In the genomic region with DNA sequence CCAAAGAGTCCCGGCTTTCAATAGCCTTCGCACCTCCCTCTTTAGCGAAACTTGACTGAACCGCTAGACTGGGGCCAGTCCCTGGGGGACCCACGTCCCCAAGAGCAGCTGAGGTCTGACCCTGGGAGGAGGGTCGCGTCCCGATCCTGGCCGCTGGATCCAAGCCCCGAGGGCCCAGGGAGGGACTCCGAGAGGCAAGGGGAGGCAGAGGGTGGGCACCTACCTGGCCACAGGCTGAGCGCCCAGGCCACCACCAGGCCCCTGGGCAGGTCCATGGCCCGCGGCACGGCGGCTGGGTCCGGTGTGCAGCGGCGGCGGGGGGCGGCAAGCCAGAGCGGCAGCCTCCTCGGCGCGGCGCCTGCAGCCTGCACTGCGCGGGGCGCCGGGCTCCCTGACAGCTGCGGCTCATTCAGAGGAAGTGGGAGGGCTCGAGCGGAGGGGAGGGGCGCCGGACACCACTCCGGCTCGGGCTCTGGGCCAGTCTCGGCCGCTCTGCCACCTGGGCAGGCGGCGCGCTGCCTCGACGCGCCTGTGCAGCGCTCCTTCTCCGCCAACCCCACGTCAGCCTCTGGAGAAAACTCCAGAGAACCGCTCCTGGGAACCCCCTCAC, we compare ENCODE assay signal across 1 cellular context.
TF ChIP-seq lines count a peak whose summit lies in the region.

A gene with protein sequence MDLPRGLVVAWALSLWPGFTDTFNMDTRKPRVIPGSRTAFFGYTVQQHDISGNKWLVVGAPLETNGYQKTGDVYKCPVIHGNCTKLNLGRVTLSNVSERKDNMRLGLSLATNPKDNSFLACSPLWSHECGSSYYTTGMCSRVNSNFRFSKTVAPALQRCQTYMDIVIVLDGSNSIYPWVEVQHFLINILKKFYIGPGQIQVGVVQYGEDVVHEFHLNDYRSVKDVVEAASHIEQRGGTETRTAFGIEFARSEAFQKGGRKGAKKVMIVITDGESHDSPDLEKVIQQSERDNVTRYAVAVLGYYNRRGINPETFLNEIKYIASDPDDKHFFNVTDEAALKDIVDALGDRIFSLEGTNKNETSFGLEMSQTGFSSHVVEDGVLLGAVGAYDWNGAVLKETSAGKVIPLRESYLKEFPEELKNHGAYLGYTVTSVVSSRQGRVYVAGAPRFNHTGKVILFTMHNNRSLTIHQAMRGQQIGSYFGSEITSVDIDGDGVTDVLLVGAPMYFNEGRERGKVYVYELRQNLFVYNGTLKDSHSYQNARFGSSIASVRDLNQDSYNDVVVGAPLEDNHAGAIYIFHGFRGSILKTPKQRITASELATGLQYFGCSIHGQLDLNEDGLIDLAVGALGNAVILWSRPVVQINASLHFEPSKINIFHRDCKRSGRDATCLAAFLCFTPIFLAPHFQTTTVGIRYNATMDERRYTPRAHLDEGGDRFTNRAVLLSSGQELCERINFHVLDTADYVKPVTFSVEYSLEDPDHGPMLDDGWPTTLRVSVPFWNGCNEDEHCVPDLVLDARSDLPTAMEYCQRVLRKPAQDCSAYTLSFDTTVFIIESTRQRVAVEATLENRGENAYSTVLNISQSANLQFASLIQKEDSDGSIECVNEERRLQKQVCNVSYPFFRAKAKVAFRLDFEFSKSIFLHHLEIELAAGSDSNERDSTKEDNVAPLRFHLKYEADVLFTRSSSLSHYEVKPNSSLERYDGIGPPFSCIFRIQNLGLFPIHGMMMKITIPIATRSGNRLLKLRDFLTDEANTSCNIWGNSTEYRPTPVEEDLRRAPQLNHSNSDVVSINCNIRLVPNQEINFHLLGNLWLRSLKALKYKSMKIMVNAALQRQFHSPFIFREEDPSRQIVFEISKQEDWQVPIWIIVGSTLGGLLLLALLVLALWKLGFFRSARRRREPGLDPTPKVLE (minus strand): TSS at position 372 of the 610 bp plus-strand sequence. CDS start 97 bp downstream, at position 275.

TF ChIP-seq in GM23338, 12 proteins besides CTCF, POLR2A, EP300 and RAD21 (continued from another document):
- TF ChIP-seq, protein P1, sequence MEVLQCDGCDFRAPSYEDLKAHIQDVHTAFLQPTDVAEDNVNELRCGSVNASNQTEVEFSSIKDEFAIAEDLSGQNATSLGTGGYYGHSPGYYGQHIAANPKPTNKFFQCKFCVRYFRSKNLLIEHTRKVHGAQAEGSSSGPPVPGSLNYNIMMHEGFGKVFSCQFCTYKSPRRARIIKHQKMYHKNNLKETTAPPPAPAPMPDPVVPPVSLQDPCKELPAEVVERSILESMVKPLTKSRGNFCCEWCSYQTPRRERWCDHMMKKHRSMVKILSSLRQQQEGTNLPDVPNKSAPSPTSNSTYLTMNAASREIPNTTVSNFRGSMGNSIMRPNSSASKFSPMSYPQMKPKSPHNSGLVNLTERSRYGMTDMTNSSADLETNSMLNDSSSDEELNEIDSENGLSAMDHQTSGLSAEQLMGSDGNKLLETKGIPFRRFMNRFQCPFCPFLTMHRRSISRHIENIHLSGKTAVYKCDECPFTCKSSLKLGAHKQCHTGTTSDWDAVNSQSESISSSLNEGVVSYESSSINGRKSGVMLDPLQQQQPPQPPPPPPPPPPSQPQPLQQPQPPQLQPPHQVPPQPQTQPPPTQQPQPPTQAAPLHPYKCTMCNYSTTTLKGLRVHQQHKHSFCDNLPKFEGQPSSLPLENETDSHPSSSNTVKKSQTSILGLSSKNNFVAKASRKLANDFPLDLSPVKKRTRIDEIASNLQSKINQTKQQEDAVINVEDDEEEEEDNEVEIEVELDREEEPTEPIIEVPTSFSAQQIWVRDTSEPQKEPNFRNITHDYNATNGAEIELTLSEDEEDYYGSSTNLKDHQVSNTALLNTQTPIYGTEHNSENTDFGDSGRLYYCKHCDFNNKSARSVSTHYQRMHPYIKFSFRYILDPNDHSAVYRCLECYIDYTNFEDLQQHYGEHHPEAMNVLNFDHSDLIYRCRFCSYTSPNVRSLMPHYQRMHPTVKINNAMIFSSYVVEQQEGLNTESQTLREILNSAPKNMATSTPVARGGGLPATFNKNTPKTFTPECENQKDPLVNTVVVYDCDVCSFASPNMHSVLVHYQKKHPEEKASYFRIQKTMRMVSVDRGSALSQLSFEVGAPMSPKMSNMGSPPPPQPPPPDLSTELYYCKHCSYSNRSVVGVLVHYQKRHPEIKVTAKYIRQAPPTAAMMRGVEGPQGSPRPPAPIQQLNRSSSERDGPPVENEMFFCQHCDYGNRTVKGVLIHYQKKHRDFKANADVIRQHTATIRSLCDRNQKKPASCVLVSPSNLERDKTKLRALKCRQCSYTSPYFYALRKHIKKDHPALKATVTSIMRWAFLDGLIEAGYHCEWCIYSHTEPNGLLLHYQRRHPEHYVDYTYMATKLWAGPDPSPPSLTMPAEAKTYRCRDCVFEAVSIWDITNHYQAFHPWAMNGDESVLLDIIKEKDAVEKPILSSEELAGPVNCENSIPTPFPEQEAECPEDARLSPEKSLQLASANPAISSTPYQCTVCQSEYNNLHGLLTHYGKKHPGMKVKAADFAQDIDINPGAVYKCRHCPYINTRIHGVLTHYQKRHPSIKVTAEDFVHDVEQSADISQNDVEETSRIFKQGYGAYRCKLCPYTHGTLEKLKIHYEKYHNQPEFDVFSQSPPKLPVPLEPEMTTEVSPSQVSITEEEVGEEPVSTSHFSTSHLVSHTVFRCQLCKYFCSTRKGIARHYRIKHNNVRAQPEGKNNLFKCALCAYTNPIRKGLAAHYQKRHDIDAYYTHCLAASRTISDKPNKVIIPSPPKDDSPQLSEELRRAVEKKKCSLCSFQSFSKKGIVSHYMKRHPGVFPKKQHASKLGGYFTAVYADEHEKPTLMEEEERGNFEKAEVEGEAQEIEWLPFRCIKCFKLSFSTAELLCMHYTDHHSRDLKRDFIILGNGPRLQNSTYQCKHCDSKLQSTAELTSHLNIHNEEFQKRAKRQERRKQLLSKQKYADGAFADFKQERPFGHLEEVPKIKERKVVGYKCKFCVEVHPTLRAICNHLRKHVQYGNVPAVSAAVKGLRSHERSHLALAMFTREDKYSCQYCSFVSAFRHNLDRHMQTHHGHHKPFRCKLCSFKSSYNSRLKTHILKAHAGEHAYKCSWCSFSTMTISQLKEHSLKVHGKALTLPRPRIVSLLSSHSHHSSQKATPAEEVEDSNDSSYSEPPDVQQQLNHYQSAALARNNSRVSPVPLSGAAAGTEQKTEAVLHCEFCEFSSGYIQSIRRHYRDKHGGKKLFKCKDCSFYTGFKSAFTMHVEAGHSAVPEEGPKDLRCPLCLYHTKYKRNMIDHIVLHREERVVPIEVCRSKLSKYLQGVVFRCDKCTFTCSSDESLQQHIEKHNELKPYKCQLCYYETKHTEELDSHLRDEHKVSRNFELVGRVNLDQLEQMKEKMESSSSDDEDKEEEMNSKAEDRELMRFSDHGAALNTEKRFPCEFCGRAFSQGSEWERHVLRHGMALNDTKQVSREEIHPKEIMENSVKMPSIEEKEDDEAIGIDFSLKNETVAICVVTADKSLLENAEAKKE (CRISPR knock-in tag; IDR thresholded peaks at IDR 0.05), result no peak
- TF ChIP-seq, protein P2, sequence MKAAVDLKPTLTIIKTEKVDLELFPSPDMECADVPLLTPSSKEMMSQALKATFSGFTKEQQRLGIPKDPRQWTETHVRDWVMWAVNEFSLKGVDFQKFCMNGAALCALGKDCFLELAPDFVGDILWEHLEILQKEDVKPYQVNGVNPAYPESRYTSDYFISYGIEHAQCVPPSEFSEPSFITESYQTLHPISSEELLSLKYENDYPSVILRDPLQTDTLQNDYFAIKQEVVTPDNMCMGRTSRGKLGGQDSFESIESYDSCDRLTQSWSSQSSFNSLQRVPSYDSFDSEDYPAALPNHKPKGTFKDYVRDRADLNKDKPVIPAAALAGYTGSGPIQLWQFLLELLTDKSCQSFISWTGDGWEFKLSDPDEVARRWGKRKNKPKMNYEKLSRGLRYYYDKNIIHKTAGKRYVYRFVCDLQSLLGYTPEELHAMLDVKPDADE (IDR thresholded peaks at IDR 0.05), result no peak
- TF ChIP-seq CREB1 (CRISPR knock-in tag; IDR thresholded peaks at IDR 0.05; ENCODE audit: low read depth) (0 out of 2 replicates have a peak, but pooled peaks have one; percentile 30), POLR2AphosphoS5 (IDR thresholded peaks at IDR 0.05; ENCODE audit: low read depth) (no peak), NANOG (IDR thresholded peaks at IDR 0.05; ENCODE audit: borderline replicate concordance) (no peak), EZH2 (IDR thresholded peaks at IDR 0.05; ENCODE audit: low read depth, unreplicated experiment) (peak; percentile 6), ZNF331 (CRISPR knock-in tag; IDR thresholded peaks at IDR 0.05; ENCODE audit: low read depth) (no peak), STAT1 (IDR thresholded peaks at IDR 0.05; ENCODE audit: unreplicated experiment) (no peak)
- TF ChIP-seq, protein P3, sequence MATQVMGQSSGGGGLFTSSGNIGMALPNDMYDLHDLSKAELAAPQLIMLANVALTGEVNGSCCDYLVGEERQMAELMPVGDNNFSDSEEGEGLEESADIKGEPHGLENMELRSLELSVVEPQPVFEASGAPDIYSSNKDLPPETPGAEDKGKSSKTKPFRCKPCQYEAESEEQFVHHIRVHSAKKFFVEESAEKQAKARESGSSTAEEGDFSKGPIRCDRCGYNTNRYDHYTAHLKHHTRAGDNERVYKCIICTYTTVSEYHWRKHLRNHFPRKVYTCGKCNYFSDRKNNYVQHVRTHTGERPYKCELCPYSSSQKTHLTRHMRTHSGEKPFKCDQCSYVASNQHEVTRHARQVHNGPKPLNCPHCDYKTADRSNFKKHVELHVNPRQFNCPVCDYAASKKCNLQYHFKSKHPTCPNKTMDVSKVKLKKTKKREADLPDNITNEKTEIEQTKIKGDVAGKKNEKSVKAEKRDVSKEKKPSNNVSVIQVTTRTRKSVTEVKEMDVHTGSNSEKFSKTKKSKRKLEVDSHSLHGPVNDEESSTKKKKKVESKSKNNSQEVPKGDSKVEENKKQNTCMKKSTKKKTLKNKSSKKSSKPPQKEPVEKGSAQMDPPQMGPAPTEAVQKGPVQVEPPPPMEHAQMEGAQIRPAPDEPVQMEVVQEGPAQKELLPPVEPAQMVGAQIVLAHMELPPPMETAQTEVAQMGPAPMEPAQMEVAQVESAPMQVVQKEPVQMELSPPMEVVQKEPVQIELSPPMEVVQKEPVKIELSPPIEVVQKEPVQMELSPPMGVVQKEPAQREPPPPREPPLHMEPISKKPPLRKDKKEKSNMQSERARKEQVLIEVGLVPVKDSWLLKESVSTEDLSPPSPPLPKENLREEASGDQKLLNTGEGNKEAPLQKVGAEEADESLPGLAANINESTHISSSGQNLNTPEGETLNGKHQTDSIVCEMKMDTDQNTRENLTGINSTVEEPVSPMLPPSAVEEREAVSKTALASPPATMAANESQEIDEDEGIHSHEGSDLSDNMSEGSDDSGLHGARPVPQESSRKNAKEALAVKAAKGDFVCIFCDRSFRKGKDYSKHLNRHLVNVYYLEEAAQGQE (IDR thresholded peaks at IDR 0.05; ENCODE audit: unreplicated experiment), result no peak
TF ChIP-seq in GM23338: peak in this region for 2.
